12 cellular contexts compared by ENCODE assay signal in the genomic region with DNA sequence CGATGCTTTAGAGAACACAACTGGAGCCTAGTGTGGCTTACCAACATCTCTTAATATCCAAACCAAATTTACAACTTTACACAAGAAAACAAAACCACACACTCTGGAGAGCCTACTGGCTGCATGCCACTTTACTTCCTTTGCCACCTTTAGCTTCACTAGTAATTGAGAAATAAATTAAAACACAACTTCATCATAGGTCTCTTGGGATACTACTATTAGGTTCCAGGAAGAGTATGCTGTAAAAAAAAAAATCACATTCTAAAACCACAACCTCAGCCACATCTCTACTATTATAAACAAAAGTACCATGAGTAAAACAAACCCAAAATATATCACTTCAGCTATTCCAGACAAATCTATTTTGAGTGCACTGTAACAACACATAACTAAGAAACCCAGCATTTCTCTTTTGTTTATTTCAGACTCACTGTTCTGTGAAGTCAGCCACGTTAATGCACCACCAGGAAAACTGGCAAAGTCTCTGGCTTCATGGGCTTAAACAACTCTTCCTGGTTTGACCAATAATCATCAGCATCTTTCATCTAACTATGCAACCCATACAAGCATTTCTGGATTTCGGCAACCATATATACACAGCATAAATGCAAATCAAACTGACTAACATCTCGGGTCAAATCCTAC. TPM values are rescaled to one million over a fixed set of nuclear protein-coding genes. Genes with fewer than 3 reads are reported as not detected.
DNase-seq lines count a peak whose midpoint lies in the region; ATAC-seq and TF ChIP-seq lines count a peak whose summit lies in the region.
"Had no signal": no experiment of that assay in that cellular context is flagged by ENCODE, and none has a peak within 500 bp of the region (broad histone marks: within the 10 kb centered on the region; RNA-seq: fewer than 3 reads in every experiment).

No MANE protein-coding gene starts in this region.

- H3K36me3 Mint-ChIP-seq in nephron (ENCODE audit: low read depth), result peaks cover 54% of the 10 kb centered on the region
- peaks cover 24% of the 10 kb centered on the region for H3K36me3 Mint-ChIP-seq in activated CD4-positive, alpha-beta memory T cell treated with anti-CD3 and anti-CD28 coated beads for 36 hours

- H3K27ac ChIP-seq in BLaER1 treated with 17β-estradiol and CSF1 and Interleukin-3, amounts not matched to agents 10 nM and 100 nM, result peak overlapping the region in 6 of 11 experiments; percentile 6 to 62 (median 38); a peak in 9 of 22 replicates
- H3K27ac ChIP-seq in testis, result no peak overlapping the region
- H3K27ac ChIP-seq: HL-60, WERI-Rb-1 had no signal

- CTCF ChIA-PET in GM10248 (lab: Yijun Ruan, JAX), result no interaction called here
- CTCF ChIA-PET in activated CD4-positive, alpha-beta memory T cell treated with anti-CD3 and anti-CD28 coated beads for 36 hours (lab: Charles Lee), result interaction anchor here (1.4 kb wide), 1 partner anchor 59 kb away, joined by 4 read pairs; a partner anchor contains a TSS

- POLR2A ChIA-PET in GM10248 (lab: Yijun Ruan, JAX), result no interaction called here
- POLR2A ChIA-PET in activated CD4-positive, alpha-beta memory T cell treated with anti-CD3 and anti-CD28 coated beads for 36 hours (lab: Charles Lee), result no interaction called here

- intact Hi-C loops in testis (cut with DNase I; ENCODE audit: low total_unique reads), result no loop called here
- intact Hi-C loops in activated CD4-positive, alpha-beta memory T cell treated with anti-CD3 and anti-CD28 coated beads for 36 hours (cut with micrococcal nuclease), result loop anchor here (10.0 kb wide), 1 partner anchor 54 kb away; no protein-coding TSS in a partner anchor

- no peak for TF ChIP-seq POLR2A in testis (IDR thresholded peaks at IDR 0.05)

- peak overlapping the region; percentile 12 to 66 (median 30) for H3K27ac Mint-ChIP-seq in nephron
- H3K27ac Mint-ChIP-seq in activated CD4-positive, alpha-beta memory T cell treated with anti-CD3 and anti-CD28 coated beads for 36 hours, result no peak overlapping the region

- H3K4me3 ChIP-seq in BLaER1 treated with 17β-estradiol and CSF1 and Interleukin-3, amounts not matched to agents 10 nM and 100 nM, result no peak overlapping the region
- no peak overlapping the region for H3K4me3 ChIP-seq in cardiac fibroblast (replicated peaks in 1 of 2; ENCODE audit: low read depth in 2 of 2, low read length in 2 of 2)
- no peak overlapping the region for H3K4me3 ChIP-seq in testis
- H3K4me3 ChIP-seq: skin epidermis had no signal

- no peak overlapping the region for H3K4me3 Mint-ChIP-seq in nephron
- no peak overlapping the region for H3K4me3 Mint-ChIP-seq in activated CD4-positive, alpha-beta memory T cell treated with anti-CD3 and anti-CD28 coated beads for 36 hours

- DNase-seq in H4 (ENCODE audit: low spot score) (peak; percentile 84), cardiac fibroblast (ENCODE audit: low read depth in 2 of 2) (peak; percentile 17 to 24), GM10248 (ENCODE audit: extremely low spot score) (no peak), testis (no peak)
- DNase-seq in activated CD4-positive, alpha-beta memory T cell treated with anti-CD3 and anti-CD28 coated beads for 36 hours, result no peak
- DNase-seq: NCI-H1417 treated with DMSO at 0.1 percent for 48 hours, WERI-Rb-1 had no signal

- TF ChIP-seq CTCF in cardiac fibroblast (IDR thresholded peaks at IDR 0.05; ENCODE audit: low read depth, low read length) (no peak), nephron (IDR thresholded peaks at IDR 0.05; ENCODE audit: unreplicated experiment in 3 of 3) (no peak), GM10248 (IDR thresholded peaks at IDR 0.05; ENCODE audit: control extremely low read depth, extremely low read depth, low read depth, missing control alignments) (no peak), testis (IDR thresholded peaks at IDR 0.05) (no peak)

- H4K20me1 ChIP-seq in BLaER1 treated with 17β-estradiol and CSF1 and Interleukin-3, amounts not matched to agents 10 nM and 100 nM, result peaks cover 5 to 61% (median 27%) of the 10 kb centered on the region in 11 experiments; a peak in 20 of 22 replicates

- no peaks in the 10 kb centered on the region for H3K27me3 Mint-ChIP-seq in nephron (ENCODE audit: low read depth)
- H3K27me3 Mint-ChIP-seq in activated CD4-positive, alpha-beta memory T cell treated with anti-CD3 and anti-CD28 coated beads for 36 hours, result no peaks in the 10 kb centered on the region

- peaks cover 15% of the 10 kb centered on the region for H3K4me1 Mint-ChIP-seq in nephron
- H3K4me1 Mint-ChIP-seq in activated CD4-positive, alpha-beta memory T cell treated with anti-CD3 and anti-CD28 coated beads for 36 hours (ENCODE audit: low read depth), result peaks cover 15% of the 10 kb centered on the region

- H3K4me1 ChIP-seq in BLaER1 treated with 17β-estradiol and CSF1 and Interleukin-3, amounts not matched to agents 10 nM and 100 nM, result peaks cover 8 to 32% (median 24%) of the 10 kb centered on the region in 10 experiments; a peak in 18 of 20 replicates
- H3K4me1 ChIP-seq in testis, result no peaks in the 10 kb centered on the region

- ATAC-seq in HG02938 (IDR thresholded peaks at IDR 0.05; ENCODE audit: unreplicated experiment), result no peak

- no peaks in the 10 kb centered on the region for H3K9me3 Mint-ChIP-seq in nephron
- no peaks in the 10 kb centered on the region for H3K9me3 Mint-ChIP-seq in activated CD4-positive, alpha-beta memory T cell treated with anti-CD3 and anti-CD28 coated beads for 36 hours

- peaks cover 54 to 99% (median 69%) of the 10 kb centered on the region in 11 experiments for H3K36me3 ChIP-seq in BLaER1 treated with 17β-estradiol and CSF1 and Interleukin-3, amounts not matched to agents 10 nM and 100 nM
- H3K36me3 ChIP-seq in testis (ENCODE audit: low read depth, missing control alignments), result no peaks in the 10 kb centered on the region

- no peaks in the 10 kb centered on the region for H3K9me3 ChIP-seq in BLaER1 treated with 17β-estradiol and CSF1 and Interleukin-3, amounts not matched to agents 10 nM and 100 nM (replicated peaks in 1 of 11)
- H3K9me3 ChIP-seq in testis, result no peaks in the 10 kb centered on the region

- H3K4me2 ChIP-seq in BLaER1 treated with 17β-estradiol and CSF1 and Interleukin-3, amounts not matched to agents 10 nM and 100 nM, result peak overlapping the region in 9 of 11 experiments; percentile 33 to 68 (median 62); a peak in 17 of 22 replicates

- 78 to 83% methylated on average over 4 of the region's 4 CpGs for WGBS in testis, 2 donors

- no peaks in the 10 kb centered on the region for H3K27me3 ChIP-seq in BLaER1 treated with 17β-estradiol and CSF1 and Interleukin-3, amounts not matched to agents 10 nM and 100 nM
- H3K27me3 ChIP-seq in testis, result no peaks in the 10 kb centered on the region

- H3K9ac ChIP-seq in BLaER1 treated with 17β-estradiol and CSF1 and Interleukin-3, amounts not matched to agents 10 nM and 100 nM, result peak overlapping the region in 3 of 11 experiments; percentile 12 to 16 (median 14); a peak in 2 of 22 replicates

RNA-seq across cellular contexts. Expression of a gene that starts 59.1 kb away (rescaled TPM):
- total RNA-seq in H4 (2014; rRNA removed; shearing (Covaris generic)), result 9.3 and 14.9 TPM in 2 replicates
- 10 to 100 TPM; 73.5 to 79.5 TPM for total RNA-seq in testis
- 34.9 TPM for polyA plus RNA-seq in testis (ENCODE audit: insufficient read depth, low read depth, low replicate concordance)
- 10 to 100 TPM; 22.6 to 30.6 TPM for total RNA-seq in activated CD4-positive, alpha-beta memory T cell treated with anti-CD3 and anti-CD28 coated beads for 36 hours

Comparison
In these comparisons a context has a peak if more than half of its experiments do, and no peak if none do; other contexts are left out.
1. H3K27ac ChIP-seq: peak in BLaER1 treated with 17β-estradiol and CSF1 and Interleukin-3, amounts not matched to agents 10 nM and 100 nM (6 of 11); none in testis (0 of 2).
2. DNase-seq: peak in H4 (single experiment) and cardiac fibroblast (2 of 2); none in GM10248 (single experiment), testis (single experiment) and activated CD4-positive, alpha-beta memory T cell treated with anti-CD3 and anti-CD28 coated beads for 36 hours (single experiment).